In the genomic region with DNA sequence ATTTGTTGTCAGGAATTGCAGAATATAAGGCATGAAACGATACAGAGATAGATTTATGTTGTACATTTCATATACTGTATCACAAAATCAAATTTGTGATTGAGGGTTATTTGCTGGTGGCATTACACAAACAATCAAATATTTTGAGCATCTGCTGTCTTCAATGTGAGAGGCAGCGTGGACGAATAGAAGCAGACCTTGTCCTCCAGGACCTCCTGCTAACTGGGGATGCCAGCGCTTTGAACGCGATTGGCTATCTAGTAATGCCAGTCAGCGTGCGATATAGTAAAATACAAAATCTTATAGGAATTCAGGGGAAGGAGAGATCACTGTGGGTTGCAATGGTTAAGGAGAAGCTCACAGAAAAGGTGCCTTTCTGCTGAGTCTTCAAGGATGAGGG, we compare ENCODE assay signal across 8 cellular contexts. TPM values are rescaled to one million over a fixed set of nuclear protein-coding genes. Genes with fewer than 3 reads are reported as not detected.
DNase-seq lines count a peak whose midpoint lies in the region; ATAC-seq and TF ChIP-seq lines count a peak whose summit lies in the region.

No MANE protein-coding gene starts in this region.

- TF ChIP-seq CTCF in Peyer's patch (IDR thresholded peaks at IDR 0.05), result no peak
- TF ChIP-seq CTCF in epithelial cell of proximal tubule (conservative IDR thresholded peaks at IDR 0.05; ENCODE audit: low read depth, low read length), result no peak

- no peaks in the 10 kb centered on the region for H3K9me3 ChIP-seq in Peyer's patch

- DNase-seq in G401 (ENCODE audit: low spot score), result peak; percentile 65
- DNase-seq in Peyer's patch, result no peak
- DNase-seq in epithelial cell of proximal tubule (ENCODE audit: low read depth), result no peak
- DNase-seq in pons (ENCODE audit: low spot score), result peak; percentile 21
- no peak for DNase-seq in NCI-H2171 (lab: John Stamatoyannopoulos, UW)
- no peak for DNase-seq in NCI-H1436 (lab: John Stamatoyannopoulos, UW)
- no peak for DNase-seq in GM19238 (ENCODE audit: insufficient read length, low spot score)

- H3K4me1 ChIP-seq in Peyer's patch, result peaks cover 0 to 25% (median 0%) of the 10 kb centered on the region in 4 donors

- in situ Hi-C loops in G401 (cut with HindIII; ENCODE audit: low sequenced_read_pairs), result no loop called here

- ATAC-seq in HG03521 (IDR thresholded peaks at IDR 0.05; ENCODE audit: unreplicated experiment), result no peak

- no peak for TF ChIP-seq POLR2A in Peyer's patch (IDR thresholded peaks at IDR 0.05)

- H3K4me3 ChIP-seq in Peyer's patch (peak overlapping the region; percentile 76 to 100 (median 79)), epithelial cell of proximal tubule (ENCODE audit: low read depth, low read length) (peak overlapping the region; percentile 97)

- no peaks in the 10 kb centered on the region for H3K27me3 ChIP-seq in Peyer's patch

- H3K36me3 ChIP-seq in Peyer's patch, result peaks cover 0 to 5% (median 0%) of the 10 kb centered on the region in 3 donors

- peak overlapping the region; percentile 83 to 89 (median 85) for H3K27ac ChIP-seq in Peyer's patch

RNA-seq across cellular contexts. Expression of gene SNX19, which starts 0.6 kb away (rescaled TPM):
- total RNA-seq in G401 (2014; rRNA removed; shearing (Covaris generic)), result 19.5 and 33.4 TPM in 2 replicates
- total RNA-seq in Peyer's patch, result 100 to 1,000 TPM; 119 to 164 (median 145) TPM
- total RNA-seq in epithelial cell of proximal tubule, result 37.8 and 43.5 TPM in 2 replicates

Comparison
In these comparisons a context has a peak if more than half of its experiments do, and no peak if none do; other contexts are left out.
1. DNase-seq: peak in G401 (single experiment) and pons (single experiment); none in Peyer's patch (0 of 3), epithelial cell of proximal tubule (single experiment), NCI-H2171 (single experiment), NCI-H1436 (single experiment) and GM19238 (single experiment).